32 cellular contexts compared by ENCODE assay signal in genomic region chr20:14310977-14311654, GRCh38. TPM values are rescaled to one million over a fixed set of nuclear protein-coding genes. Genes with fewer than 3 reads are reported as not detected.
"Had no signal": no experiment of that assay in that cellular context is flagged by ENCODE, and none has a peak within 500 bp of the region (broad histone marks: within the 10 kb centered on the region; RNA-seq: fewer than 3 reads in every experiment).

No MANE protein-coding gene starts in this region.

- H3K4me1 ChIP-seq: adrenal gland had no signal

- H3K27ac ChIP-seq: adrenal gland, cardiac muscle cell, VCaP had no signal

- DNase-seq: activated B cell treated with CpG ODN at 0.5 μM for 24 hours; activated CD4-positive, alpha-beta memory T cell treated with anti-CD3 and anti-CD28 coated beads for 36 hours; activated CD4-positive, alpha-beta T cell treated with anti-CD3 and anti-CD28 coated beads for 4 hours; activated CD4-positive, alpha-beta T cell treated with anti-CD3 and anti-CD28 coated beads, Interleukin-2, amount 50 U/mL, for 1 hour; activated CD4-positive, CD25-positive, alpha-beta regulatory T cell treated with anti-CD3 and anti-CD28 coated beads, Interleukin-2, amount 50 U/mL, for 72 hours; activated CD8-positive, alpha-beta memory T cell treated with anti-CD3 and anti-CD28 coated beads, Interleukin-2, amount 50 U/mL, for 4 hours; activated gamma-delta T cell treated with Interleukin-2 at 50 U/mL for 16 hours; activated naive CD4-positive, alpha-beta T cell treated with anti-CD3 and anti-CD28 coated beads for 36 hours; activated T-cell treated with anti-CD3 and anti-CD28 coated beads for 4 hours; activated T-cell treated with anti-CD3 and anti-CD28 coated beads, Interleukin-2, amount 50 U/mL, for 4 hours; adrenal gland; Kasumi-1; KG1; MM.1S; MV-4-11; NCI-H1092; NCI-H146; NCI-H187; NCI-H2029 treated with DMSO at 0.1 percent for 48 hours; NCI-H2107; NCI-H226; NCI-H446 treated with DMSO at 0.1 percent for 48 hours; NCI-H524 treated with DMSO at 0.1 percent for 48 hours; Right ventricle myocardium superior; SW 1271; T-helper 1 cell; T-helper 2 cell; T-helper 9 cell had no signal

- H3K4me3 ChIP-seq: adrenal gland, cardiac muscle cell had no signal

- H3K36me3 ChIP-seq: adrenal gland, cardiac muscle cell had no signal

- H3K9me3 ChIP-seq: adrenal gland had no signal

- H3K27me3 ChIP-seq: adrenal gland, cardiac muscle cell had no signal

- ATAC-seq: activated naive CD4-positive, alpha-beta T cell treated with anti-CD3 and anti-CD28 coated beads, Interleukin-2, amount 50 U/mL, for 72 hours; activated T-cell treated with anti-CD3 and anti-CD28 coated beads, Interleukin-2, amount 50 U/mL, for 4 hours had no signal

RNA-seq across cellular contexts. Expression of gene FLRT3, which starts 26.3 kb away (rescaled TPM):
- total RNA-seq: activated B cell treated with CpG ODN at 0.5 μM for 24 hours; activated CD4-positive, alpha-beta memory T cell treated with anti-CD3 and anti-CD28 coated beads for 36 hours; activated naive CD4-positive, alpha-beta T cell treated with anti-CD3 and anti-CD28 coated beads for 36 hours; activated naive CD4-positive, alpha-beta T cell treated with anti-CD3 and anti-CD28 coated beads, Interleukin-2, amount 50 U/mL, for 72 hours; activated T-cell treated with anti-CD3 and anti-CD28 coated beads, Interleukin-2, amount 50 U/mL, for 4 hours; activated T-helper 1 cell treated with anti-CD3 and anti-CD28 coated beads, Interleukin-12 subunit alpha, Interleukin-12 subunit beta, Interleukin-2, Interleukin-4 antibody, amounts not matched to agents 30 ng/mL and 10 ng/mL and 1 ng/mL, durations not matched to agents 14 hours and 24 hours and 36 hours had no signal
